16 cellular contexts compared by ENCODE assay signal in genomic region chr6:133590814-133591213, GRCh38.
DNase-seq lines count a peak whose midpoint lies in the region; ATAC-seq and TF ChIP-seq lines count a peak whose summit lies in the region.
"Had no signal": no experiment of that assay in that cellular context is flagged by ENCODE, and none has a peak within 500 bp of the region (broad histone marks: within the 10 kb centered on the region; RNA-seq: fewer than 3 reads in every experiment).

No MANE protein-coding gene starts in this region.

- DNase-seq in HCT116 (ENCODE audit: low read depth, low spot score) (no peak), OCI-M1 (lab: John Stamatoyannopoulos, UW) (peak; percentile 76), uterus (no peak), SHP77 (lab: John Stamatoyannopoulos, UW) (no peak), SJCRH30 (no peak)
- DNase-seq: activated CD4-positive, alpha-beta T cell treated with anti-CD3 and anti-CD28 coated beads, Interleukin-2, amount 50 U/mL, for 48 hours; activated naive CD8-positive, alpha-beta T cell treated with anti-CD3 and anti-CD28 coated beads, Interleukin-2, amount 50 U/mL, for 24 hours; activated T-cell treated with anti-CD3 and anti-CD28 coated beads, Interleukin-2, amount 50 U/mL, for 72 hours; caudate nucleus; endodermal cell; mesendoderm; retina; SK-N-SH had no signal

- H3K9ac ChIP-seq in HCT116 (ENCODE audit: low read length), result no peak overlapping the region
- H3K9ac ChIP-seq: SK-N-SH had no signal

- POLR2A ChIA-PET in HCT116 (lab: Charles Lee), result no interaction called here

- H3K9me3 ChIP-seq in HCT116 (ENCODE audit: control insufficient read depth in 1 of 2, insufficient read depth in 1 of 2, low read depth in 1 of 2, low read length in 2 of 2) (no peaks in the 10 kb centered on the region), uterus (no peaks in the 10 kb centered on the region), SJCRH30 (replicated peaks) (no peaks in the 10 kb centered on the region)
- H3K9me3 ChIP-seq: SK-N-SH had no signal

- H3K79me2 ChIP-seq in ACC112 (ENCODE audit: control insufficient read depth, insufficient read depth, low read length, unreplicated experiment) (no peaks in the 10 kb centered on the region), HCT116 (ENCODE audit: insufficient read depth, low read length) (no peaks in the 10 kb centered on the region)

- TF ChIP-seq CTCF in HCT116 (IDR thresholded peaks at IDR 0.05 in 2 of 3, conservative IDR thresholded peaks at IDR 0.05 in 1 of 3; ENCODE audit: borderline replicate concordance in 1 of 3, insufficient read depth in 1 of 3, low read depth in 2 of 3, low read length in 2 of 3) (no peak), uterus (IDR thresholded peaks at IDR 0.05) (no peak)

- H3K4me1 ChIP-seq in ACC112 (ENCODE audit: control insufficient read depth, insufficient read depth, low read length, unreplicated experiment) (peaks cover 44% of the 10 kb centered on the region), HCT116 (ENCODE audit: control insufficient read depth in 1 of 2, insufficient read depth in 2 of 2, low read length in 2 of 2) (peaks cover 0 to 14% of the 10 kb centered on the region in 2 experiments; a peak in 1 of 4 replicates), uterus (no peaks in the 10 kb centered on the region), SJCRH30 (no peaks in the 10 kb centered on the region)

- ATAC-seq in HCT116 (no peak), esophagus mucosa (peak; percentile 97), HG03175 (IDR thresholded peaks at IDR 0.05; ENCODE audit: unreplicated experiment) (no peak)
- ATAC-seq: activated naive CD8-positive, alpha-beta T cell treated with anti-CD3 and anti-CD28 coated beads, Interleukin-2, amount 50 U/mL, for 24 hours; activated T-cell treated with anti-CD3 and anti-CD28 coated beads, Interleukin-2, amount 50 U/mL, for 72 hours had no signal

- intact Hi-C loops in HCT116 (cut with micrococcal nuclease), result no loop called here
- intact Hi-C loops in uterus (cut with DNase I; ENCODE audit: low total_unique reads), result no loop called here

- TSS peak; percentile 96 for BruUV-seq in HCT116 (replicated peaks; lab: Mats Ljungman, UMichigan)

- H4K20me1 ChIP-seq in HCT116 (ENCODE audit: insufficient read depth), result no peaks in the 10 kb centered on the region

- CTCF ChIA-PET in HCT116 (lab: Charles Lee), result no interaction called here

- H3K27me3 ChIP-seq in ACC112 (ENCODE audit: insufficient read depth, low read length) (no peaks in the 10 kb centered on the region), HCT116 (ENCODE audit: insufficient read depth, low read length) (no peaks in the 10 kb centered on the region), uterus (no peaks in the 10 kb centered on the region), SJCRH30 (no peaks in the 10 kb centered on the region)

- RAD21 ChIA-PET in HCT116 (lab: Charles Lee; ENCODE audit: low non-redundant PET in 1 of 2, low total read pairs in 2 of 2, uncharacterized antibody in 2 of 2, unreplicated experiment in 2 of 2), result no interaction called here

- H3K4me3 ChIP-seq in ACC112 (ENCODE audit: low read depth, low read length) (no peak overlapping the region), HCT116 (replicated peaks in 1 of 2; ENCODE audit: low read depth in 1 of 2, low read length in 2 of 2) (no peak overlapping the region), uterus (no peak overlapping the region), SJCRH30 (no peak overlapping the region)

- TF ChIP-seq RAD21 in HCT116 (IDR thresholded peaks at IDR 0.05; ENCODE audit: low read depth), result no peak

- H3K4me2 ChIP-seq in HCT116 (ENCODE audit: low read length), result no peak overlapping the region
- H3K4me2 ChIP-seq: SK-N-SH had no signal

- H2AFZ ChIP-seq in ACC112 (ENCODE audit: low read length, unreplicated experiment) (no peak overlapping the region), HCT116 (ENCODE audit: low read depth, low read length, poor library complexity, severe bottlenecking) (peak overlapping the region; percentile 62)

- no peak for TF ChIP-seq POLR2A in HCT116 (IDR thresholded peaks at IDR 0.05; ENCODE audit: borderline replicate concordance, extremely low read depth, insufficient read depth, insufficient read length)
- TF ChIP-seq POLR2A in uterus (IDR thresholded peaks at IDR 0.05), result no peak

- H3K27ac ChIP-seq in ACC112 (ENCODE audit: low read depth, low read length) (peak overlapping the region; percentile 64), HCT116 (ENCODE audit: low read depth, low read length) (peak overlapping the region; percentile 56), uterus (no peak overlapping the region), SJCRH30 (no peak overlapping the region)

- no peaks in the 10 kb centered on the region for H3K36me3 ChIP-seq in ACC112 (ENCODE audit: insufficient read depth, low read length)
- H3K36me3 ChIP-seq in HCT116 (ENCODE audit: control insufficient read depth in 1 of 2, insufficient read depth in 2 of 2, low read length in 2 of 2), result no peaks in the 10 kb centered on the region
- H3K36me3 ChIP-seq in uterus, result no peaks in the 10 kb centered on the region
- no peaks in the 10 kb centered on the region for H3K36me3 ChIP-seq in SJCRH30

- no peaks in the 10 kb centered on the region for H3K9me2 ChIP-seq in HCT116 (ENCODE audit: insufficient read depth)
- H3K9me2 ChIP-seq: SK-N-SH had no signal

TF ChIP-seq in HCT116, 20 proteins besides CTCF, POLR2A, EP300 and RAD21:
- no peak for TF ChIP-seq SP1 (IDR thresholded peaks at IDR 0.05; ENCODE audit: low read depth)
- no peak for TF ChIP-seq SIN3A (IDR thresholded peaks at IDR 0.05; ENCODE audit: low read depth)
- TF ChIP-seq ZNF274 (IDR thresholded peaks at IDR 0.05; ENCODE audit: low read depth, low read length), result no peak
- TF ChIP-seq MAX (IDR thresholded peaks at IDR 0.05), result no peak
- no peak for TF ChIP-seq CEBPB (IDR thresholded peaks at IDR 0.05; ENCODE audit: low read depth)
- no peak for TF ChIP-seq ATF3 (IDR thresholded peaks at IDR 0.05)
- TF ChIP-seq SRF (IDR thresholded peaks at IDR 0.05; ENCODE audit: low read depth), result no peak
- TF ChIP-seq EZH2 (IDR thresholded peaks at IDR 0.05), result no peak
- TF ChIP-seq ELF1 (IDR thresholded peaks at IDR 0.05; ENCODE audit: borderline replicate concordance, low read depth), result no peak

Comparison
In these comparisons a context has a peak if more than half of its experiments do, and no peak if none do; other contexts are left out.
1. H3K27ac ChIP-seq: peak in ACC112 (single experiment) and HCT116 (single experiment); none in uterus (0 of 2) and SJCRH30 (single experiment).